ENCODE assay signal across 11 cellular contexts in the genomic region with DNA sequence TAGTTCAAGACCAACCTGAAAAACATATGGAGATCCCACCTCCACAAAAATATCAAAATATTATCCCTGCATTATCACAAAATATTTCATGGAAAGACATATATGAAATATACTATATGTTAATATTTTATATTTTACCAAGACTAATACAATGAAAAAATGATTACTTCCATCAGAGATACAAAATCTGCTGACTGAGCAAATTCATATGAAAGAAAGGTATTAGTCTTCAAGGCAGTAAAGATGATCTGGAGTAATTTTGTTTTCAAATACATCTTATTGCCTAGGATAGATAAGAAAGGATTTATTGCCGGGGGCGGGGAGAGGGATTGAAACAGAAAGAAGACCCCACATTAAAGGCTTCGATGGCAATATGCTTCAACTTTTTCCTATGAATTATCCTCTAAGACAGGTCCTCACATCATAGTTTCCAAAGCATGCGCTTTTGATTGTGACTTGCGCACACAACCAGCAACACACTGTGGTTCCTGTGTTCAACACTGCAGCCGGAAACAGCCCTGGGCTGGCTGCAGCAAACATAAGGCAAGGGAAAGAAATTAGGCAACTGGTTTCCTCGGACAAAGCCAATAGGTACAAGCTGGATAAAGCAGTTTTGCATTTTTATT.
DNase-seq lines count a peak whose midpoint lies in the region; ATAC-seq, FAIRE-seq and TF ChIP-seq lines count a peak whose summit lies in the region.
"Had no signal": no experiment of that assay in that cellular context is flagged by ENCODE, and none has a peak within 500 bp of the region (broad histone marks: within the 10 kb centered on the region; RNA-seq: fewer than 3 reads in every experiment).

No MANE protein-coding gene starts in this region.

- no peaks in the 10 kb centered on the region for H3K27me3 Mint-ChIP-seq in natural killer cell (ENCODE audit: low read depth in 2 of 2)

- no peak for TF ChIP-seq CTCF in natural killer cell (IDR thresholded peaks at IDR 0.05)

- intact Hi-C loops in natural killer cell (cut with micrococcal nuclease) = no loop called here

- H3K4me3 Mint-ChIP-seq in natural killer cell = no peak overlapping the region
- H3K4me3 Mint-ChIP-seq: GM23338 had no signal

- H3K9me3 Mint-ChIP-seq in natural killer cell = no peaks in the 10 kb centered on the region
- H3K9me3 Mint-ChIP-seq: GM23338 had no signal

- no peak overlapping the region for H3K27ac Mint-ChIP-seq in natural killer cell
- H3K27ac Mint-ChIP-seq: GM23338 had no signal

- peak; percentile 39 for FAIRE-seq in GM19239 (lab: Jason Lieb, UNC)

- DNase-seq in GM19239 (ENCODE audit: insufficient read length, low spot score) (no peak), natural killer cell (no peak), D341Med (ENCODE audit: low spot score) (no peak), NCI-H1436 treated with DMSO at 0.1 percent for 48 hours (lab: John Stamatoyannopoulos, UW) (no peak), SIG-M5 treated with dmso at 0.1 percent for 504 hours (lab: John Stamatoyannopoulos, UW; ENCODE audit: unreplicated experiment) (no peak)
- DNase-seq in activated CD4-positive, alpha-beta T cell treated with anti-CD3 and anti-CD28 coated beads, Interleukin-2, amount 50 U/mL, for 48 hours = peak; percentile 54 to 67
- peak; percentile 4 for DNase-seq in activated naive CD8-positive, alpha-beta T cell treated with anti-CD3 and anti-CD28 coated beads, Interleukin-2, amount 50 U/mL, for 16 hours (ENCODE audit: low read depth, low spot score)
- DNase-seq in stimulated activated CD4-positive, alpha-beta T cell treated with anti-CD3 and anti-CD28 coated beads, Interleukin-2, amount 100 ng/mL, for 4 hours (ENCODE audit: low read depth) = peak; percentile 58
- DNase-seq: BE2C, KBM-7 had no signal

- H3K4me1 Mint-ChIP-seq in natural killer cell = peaks cover 39 to 45% of the 10 kb centered on the region in 2 donors

- no peak for ATAC-seq in natural killer cell
- ATAC-seq: GM23338 had no signal

- H3K36me3 Mint-ChIP-seq in natural killer cell = no peaks in the 10 kb centered on the region

Comparison
In these comparisons a context has a peak if more than half of its experiments do, and no peak if none do; other contexts are left out.
1. DNase-seq: peak in activated CD4-positive, alpha-beta T cell treated with anti-CD3 and anti-CD28 coated beads, Interleukin-2, amount 50 U/mL, for 48 hours (2 of 2), activated naive CD8-positive, alpha-beta T cell treated with anti-CD3 and anti-CD28 coated beads, Interleukin-2, amount 50 U/mL, for 16 hours (single experiment) and stimulated activated CD4-positive, alpha-beta T cell treated with anti-CD3 and anti-CD28 coated beads, Interleukin-2, amount 100 ng/mL, for 4 hours (single experiment); none in GM19239 (single experiment), natural killer cell (single experiment), D341Med (single experiment), NCI-H1436 treated with DMSO at 0.1 percent for 48 hours (single experiment) and SIG-M5 treated with dmso at 0.1 percent for 504 hours (single experiment).